ENCODE assay signal across 16 cellular contexts in the genomic region with DNA sequence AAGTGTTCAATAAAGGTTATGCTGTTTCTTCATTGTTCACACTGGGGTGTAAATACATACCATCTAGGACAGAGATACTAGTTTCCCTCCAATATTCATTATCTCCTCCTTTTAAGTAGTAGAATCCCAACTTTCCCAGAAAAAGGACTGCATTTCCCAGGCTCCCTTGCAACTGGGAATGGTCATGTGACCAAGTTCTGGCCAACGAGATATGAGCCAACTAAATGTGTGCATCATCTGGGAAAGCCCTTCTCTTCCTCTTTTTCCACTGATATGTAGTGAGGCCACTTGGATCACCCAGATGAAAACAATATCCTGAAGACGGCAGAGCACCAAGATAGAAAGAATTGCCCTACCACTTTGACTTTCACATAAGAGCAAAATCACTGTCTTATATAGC.
DNase-seq lines count a peak whose midpoint lies in the region; ATAC-seq, FAIRE-seq and TF ChIP-seq lines count a peak whose summit lies in the region.
"Had no signal": no experiment of that assay in that cellular context is flagged by ENCODE, and none has a peak within 500 bp of the region (broad histone marks: within the 10 kb centered on the region; RNA-seq: fewer than 3 reads in every experiment).

No MANE protein-coding gene starts in this region.

- ATAC-seq in GM12878 (no peak), HG03108 (IDR thresholded peaks at IDR 0.05; ENCODE audit: unreplicated experiment) (no peak)

- H3K9me3 ChIP-seq in GM12878 (replicated peaks; ENCODE audit: control insufficient read depth, insufficient read depth, low read length) (no peaks in the 10 kb centered on the region), suprapubic skin (no peaks in the 10 kb centered on the region), right atrium auricular region (no peaks in the 10 kb centered on the region), Karpas-422 (ENCODE audit: low read length) (no peaks in the 10 kb centered on the region)

- H3K9ac ChIP-seq in GM12878 (ENCODE audit: control insufficient read depth, insufficient read depth, low read length) (no peak overlapping the region), Karpas-422 (ENCODE audit: low read length) (no peak overlapping the region)

- H3K4me1 ChIP-seq in GM12878 (ENCODE audit: control insufficient read depth, insufficient read depth, low read length) = no peaks in the 10 kb centered on the region
- no peaks in the 10 kb centered on the region for H3K4me1 ChIP-seq in suprapubic skin
- H3K4me1 ChIP-seq in right atrium auricular region = no peaks in the 10 kb centered on the region
- H3K4me1 ChIP-seq in Karpas-422 (ENCODE audit: low read length) = peaks cover 3% of the 10 kb centered on the region; the same call in 1 of the 2 replicates

- CTCF ChIA-PET in GM12878 (lab: Yijun Ruan, JAX) = no interaction called here

- POLR2A ChIA-PET in GM12878 (lab: Charles Lee) = no interaction called here

- TF ChIP-seq EP300 in GM12878 (IDR thresholded peaks at IDR 0.05; ENCODE audit: borderline replicate concordance in 1 of 2, control insufficient read depth in 1 of 2, low read depth in 2 of 2, low read length in 2 of 2) = no peak
- TF ChIP-seq EP300 in suprapubic skin (IDR thresholded peaks at IDR 0.05) = no peak

- H3K4me2 ChIP-seq in GM12878 (ENCODE audit: control insufficient read depth, insufficient read depth) (no peak overlapping the region), Karpas-422 (ENCODE audit: low read depth, low read length, poor library complexity, severe bottlenecking) (no peak overlapping the region)

- RAD21 ChIA-PET in GM12878 (lab: Charles Lee; ENCODE audit: unreplicated experiment) = no interaction called here

- H4K20me1 ChIP-seq in GM12878 (ENCODE audit: control insufficient read depth, insufficient read depth) (no peaks in the 10 kb centered on the region), Karpas-422 (ENCODE audit: insufficient read depth, low read depth, low read length) (no peaks in the 10 kb centered on the region)

- H3K27me3 ChIP-seq in GM12878 (replicated peaks in 1 of 2; ENCODE audit: control insufficient read depth in 2 of 2, insufficient read depth in 2 of 2, low read length in 1 of 2) (no peaks in the 10 kb centered on the region), suprapubic skin (no peaks in the 10 kb centered on the region), right atrium auricular region (no peaks in the 10 kb centered on the region), Karpas-422 (ENCODE audit: low read length) (no peaks in the 10 kb centered on the region)

- FAIRE-seq in GM12878 (lab: Jason Lieb, UNC) = no peak
- FAIRE-seq: D721Med, GM18507 had no signal

- TF ChIP-seq CTCF in GM12878 (IDR thresholded peaks at IDR 0.05 in 2 of 3, conservative IDR thresholded peaks at IDR 0.05 in 1 of 3; ENCODE audit: control insufficient read depth in 2 of 3, extremely low read depth in 1 of 3, insufficient read depth in 1 of 3, low read depth in 3 of 3, low read length in 3 of 3) (no peak), suprapubic skin (IDR thresholded peaks at IDR 0.05) (no peak), right atrium auricular region (IDR thresholded peaks at IDR 0.05) (no peak)

- H3K36me3 ChIP-seq in GM12878 (ENCODE audit: control insufficient read depth in 2 of 2, insufficient read depth in 2 of 2, low read length in 1 of 2) (no peaks in the 10 kb centered on the region), suprapubic skin (no peaks in the 10 kb centered on the region), right atrium auricular region (no peaks in the 10 kb centered on the region), Karpas-422 (ENCODE audit: insufficient read depth, low read length) (no peaks in the 10 kb centered on the region)

- no TSS peak for BruUV-seq in GM12878 (replicated peaks; lab: Mats Ljungman, UMichigan)

- no peak for TF ChIP-seq RAD21 in GM12878 (IDR thresholded peaks at IDR 0.05; ENCODE audit: insufficient read depth, low read depth, low read length)

- intact Hi-C loops in GM12878 (cut with micrococcal nuclease; ENCODE audit: unreplicated experiment) = no loop called here

- no peaks in the 10 kb centered on the region for H3K9me2 ChIP-seq in Karpas-422 (replicated peaks; ENCODE audit: insufficient read depth, low read length)

- SMC1A ChIA-PET in GM12878 (lab: Charles Lee; ENCODE audit: uncharacterized antibody, unreplicated experiment) = no interaction called here

- in situ Hi-C loops in GM12878 (cut with MboI) = no loop called here

- no peak overlapping the region for H2AFZ ChIP-seq in GM12878 (ENCODE audit: control insufficient read depth, low read depth, low read length)
- no peak overlapping the region for H2AFZ ChIP-seq in Karpas-422 (ENCODE audit: low read length)

- H3K27ac ChIP-seq in GM12878 (ENCODE audit: control insufficient read depth, insufficient read depth) (no peak overlapping the region), suprapubic skin (no peak overlapping the region), right atrium auricular region (no peak overlapping the region), Karpas-422 (ENCODE audit: low read length) (no peak overlapping the region)
- H3K27ac ChIP-seq: C4-2B had no signal

- H3K79me2 ChIP-seq in GM12878 (ENCODE audit: control insufficient read depth, insufficient read depth, low read length) = no peaks in the 10 kb centered on the region
- no peaks in the 10 kb centered on the region for H3K79me2 ChIP-seq in Karpas-422 (ENCODE audit: low read length)

- H3K4me3 ChIP-seq in GM12878 = no peak overlapping the region
- no peak overlapping the region for H3K4me3 ChIP-seq in suprapubic skin
- no peak overlapping the region for H3K4me3 ChIP-seq in right atrium auricular region
- no peak overlapping the region for H3K4me3 ChIP-seq in Karpas-422 (ENCODE audit: low read length)

- WGBS in GM12878 (ENCODE audit: insufficient coverage, insufficient replicate concordance, low lambda C conversion rate, missing lambda C conversion rate) = 15% methylated on average over 2 of the region's 2 CpGs
- 64% methylated on average over 2 of the region's 2 CpGs for WGBS in suprapubic skin

- TF ChIP-seq POLR2A in GM12878 (IDR thresholded peaks at IDR 0.05; ENCODE audit: low read depth, low read length) (no peak), suprapubic skin (IDR thresholded peaks at IDR 0.05) (no peak)

- DNase-seq in ELR (ENCODE audit: low read depth) = peak; percentile 1
- DNase-seq in HT-29 (ENCODE audit: low spot score) = peak; percentile 18
- DNase-seq in RKO (ENCODE audit: low spot score) = peak; percentile 32
- no peak for DNase-seq in GM12878 (ENCODE audit: low read depth, low spot score)
- no peak for DNase-seq in suprapubic skin (ENCODE audit: low spot score in 2 of 2)
- no peak for DNase-seq in right atrium auricular region (ENCODE audit: low spot score)
- no peak for DNase-seq in Karpas-422
- DNase-seq: CD4-positive, alpha-beta memory T cell; COR-L47; DMS153; H7; Kasumi-1 had no signal

TF ChIP-seq in GM12878, 131 proteins besides CTCF, POLR2A, EP300 and RAD21:
- no peak for TF ChIP-seq CBFB (IDR thresholded peaks at IDR 0.05; ENCODE audit: low read depth)
- TF ChIP-seq, protein P1, sequence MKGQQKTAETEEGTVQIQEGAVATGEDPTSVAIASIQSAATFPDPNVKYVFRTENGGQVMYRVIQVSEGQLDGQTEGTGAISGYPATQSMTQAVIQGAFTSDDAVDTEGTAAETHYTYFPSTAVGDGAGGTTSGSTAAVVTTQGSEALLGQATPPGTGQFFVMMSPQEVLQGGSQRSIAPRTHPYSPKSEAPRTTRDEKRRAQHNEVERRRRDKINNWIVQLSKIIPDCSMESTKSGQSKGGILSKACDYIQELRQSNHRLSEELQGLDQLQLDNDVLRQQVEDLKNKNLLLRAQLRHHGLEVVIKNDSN (IDR thresholded peaks at IDR 0.05; ENCODE audit: borderline replicate concordance, extremely low read length, insufficient read depth, low read depth, low read length) = peak; percentile 11
- TF ChIP-seq, protein P2, sequence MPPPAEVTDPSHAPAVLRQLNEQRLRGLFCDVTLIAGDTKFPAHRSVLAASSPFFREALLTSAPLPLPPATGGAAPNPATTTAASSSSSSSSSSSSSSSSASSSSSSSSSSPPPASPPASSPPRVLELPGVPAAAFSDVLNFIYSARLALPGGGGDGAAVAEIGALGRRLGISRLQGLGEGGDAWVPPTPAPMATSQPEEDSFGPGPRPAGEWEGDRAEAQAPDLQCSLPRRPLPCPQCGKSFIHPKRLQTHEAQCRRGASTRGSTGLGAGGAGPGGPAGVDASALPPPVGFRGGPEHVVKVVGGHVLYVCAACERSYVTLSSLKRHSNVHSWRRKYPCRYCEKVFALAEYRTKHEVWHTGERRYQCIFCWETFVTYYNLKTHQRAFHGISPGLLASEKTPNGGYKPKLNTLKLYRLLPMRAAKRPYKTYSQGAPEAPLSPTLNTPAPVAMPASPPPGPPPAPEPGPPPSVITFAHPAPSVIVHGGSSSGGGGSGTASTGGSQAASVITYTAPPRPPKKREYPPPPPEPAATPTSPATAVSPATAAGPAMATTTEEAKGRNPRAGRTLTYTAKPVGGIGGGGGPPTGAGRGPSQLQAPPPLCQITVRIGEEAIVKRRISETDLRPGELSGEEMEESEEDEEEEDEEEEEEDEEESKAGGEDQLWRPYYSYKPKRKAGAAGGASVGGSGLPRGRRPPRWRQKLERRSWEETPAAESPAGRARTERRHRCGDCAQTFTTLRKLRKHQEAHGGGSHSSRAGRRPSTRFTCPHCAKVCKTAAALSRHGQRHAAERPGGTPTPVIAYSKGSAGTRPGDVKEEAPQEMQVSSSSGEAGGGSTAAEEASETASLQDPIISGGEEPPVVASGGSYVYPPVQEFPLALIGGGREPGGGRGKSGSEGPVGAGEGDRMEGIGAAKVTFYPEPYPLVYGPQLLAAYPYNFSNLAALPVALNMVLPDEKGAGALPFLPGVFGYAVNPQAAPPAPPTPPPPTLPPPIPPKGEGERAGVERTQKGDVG (CRISPR knock-in tag; IDR thresholded peaks at IDR 0.05) = no peak
- TF ChIP-seq, protein P3, sequence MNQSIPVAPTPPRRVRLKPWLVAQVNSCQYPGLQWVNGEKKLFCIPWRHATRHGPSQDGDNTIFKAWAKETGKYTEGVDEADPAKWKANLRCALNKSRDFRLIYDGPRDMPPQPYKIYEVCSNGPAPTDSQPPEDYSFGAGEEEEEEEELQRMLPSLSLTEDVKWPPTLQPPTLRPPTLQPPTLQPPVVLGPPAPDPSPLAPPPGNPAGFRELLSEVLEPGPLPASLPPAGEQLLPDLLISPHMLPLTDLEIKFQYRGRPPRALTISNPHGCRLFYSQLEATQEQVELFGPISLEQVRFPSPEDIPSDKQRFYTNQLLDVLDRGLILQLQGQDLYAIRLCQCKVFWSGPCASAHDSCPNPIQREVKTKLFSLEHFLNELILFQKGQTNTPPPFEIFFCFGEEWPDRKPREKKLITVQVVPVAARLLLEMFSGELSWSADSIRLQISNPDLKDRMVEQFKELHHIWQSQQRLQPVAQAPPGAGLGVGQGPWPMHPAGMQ (IDR thresholded peaks at IDR 0.05; ENCODE audit: borderline replicate concordance) = no peak
- no peak for TF ChIP-seq ASH2L (IDR thresholded peaks at IDR 0.05; ENCODE audit: borderline replicate concordance, low read depth)
- TF ChIP-seq FOXM1 (IDR thresholded peaks at IDR 0.05; ENCODE audit: low read depth, low read length) = no peak

Comparison
In these comparisons a context has a peak if more than half of its experiments do, and no peak if none do; other contexts are left out.
1. DNase-seq: peak in ELR (single experiment), HT-29 (single experiment) and RKO (single experiment); none in GM12878 (single experiment), suprapubic skin (0 of 2), right atrium auricular region (single experiment) and Karpas-422 (single experiment).